Comparison of ENCODE assay signal across 28 cellular contexts in genomic region chr1:5686925-5687706, GRCh38.
"Had no signal": no experiment of that assay in that cellular context is flagged by ENCODE, and none has a peak within 500 bp of the region (broad histone marks: within the 10 kb centered on the region; RNA-seq: fewer than 3 reads in every experiment).

No MANE protein-coding gene starts in this region.

- H3K9me3 ChIP-seq: esophagus muscularis mucosa, heart right ventricle, psoas muscle, uterus had no signal

- H3K27me3 ChIP-seq: foreskin keratinocyte, uterus had no signal

- ATAC-seq: foreskin keratinocyte; heart right ventricle; naive thymus-derived CD4-positive, alpha-beta T cell; psoas muscle; stimulated activated memory B cell treated with anti-CD40 and anti-IgM and Interleukin-4, amounts not matched to agents 10 μg/mL and 1 μg/mL and 100 μg/mL, for 72 hours; stimulated activated naive CD8-positive, alpha-beta T cell treated with anti-CD3 and anti-CD28 coated beads, Interleukin-15, amount 100 ng/mL, for 72 hours had no signal

- H3K9ac ChIP-seq: parathyroid adenoma had no signal

- H3K4me3 ChIP-seq: esophagus muscularis mucosa, heart right ventricle, psoas muscle, smooth muscle cell, uterus had no signal

- H3K79me2 ChIP-seq: parathyroid adenoma had no signal

- H3K4me2 ChIP-seq: smooth muscle cell had no signal

- H3K4me1 ChIP-seq: heart right ventricle, parathyroid adenoma, psoas muscle, uterus had no signal

- H2AFZ ChIP-seq: parathyroid adenoma had no signal

- H3K4me3 Mint-ChIP-seq: activated naive CD4-positive, alpha-beta T cell treated with anti-CD3 and anti-CD28 coated beads, Interleukin-2, amount 10 ng/mL, durations not matched to agents 7 days and 5 days; dendritic cell treated with granulocyte-macrophage colony-stimulating factor and Interleukin-4, amounts not matched to agents 40 ng/mL and 50 ng/mL, for 4 days; naive thymus-derived CD4-positive, alpha-beta T cell; stimulated activated memory B cell treated with anti-CD40 and anti-IgM and Interleukin-4, amounts not matched to agents 10 μg/mL and 1 μg/mL and 100 μg/mL, for 72 hours; stimulated activated naive CD8-positive, alpha-beta T cell treated with anti-CD3 and anti-CD28 coated beads, Interleukin-15, amount 100 ng/mL, for 72 hours; T-helper 2 cell treated with Interferon-gamma antibody and Interleukin-4, amounts not matched to agents 5 μg/mL and 100 μg/mL, for 36 hours; type B pancreatic cell had no signal

- H3K36me3 ChIP-seq: esophagus muscularis mucosa, heart right ventricle, uterus had no signal

- H3K4me1 Mint-ChIP-seq: activated naive CD4-positive, alpha-beta T cell treated with anti-CD3 and anti-CD28 coated beads, Interleukin-2, amount 10 ng/mL, durations not matched to agents 7 days and 5 days; stimulated activated memory B cell treated with anti-CD40 and anti-IgM and Interleukin-4, amounts not matched to agents 10 μg/mL and 1 μg/mL and 100 μg/mL, for 72 hours; stimulated activated naive CD8-positive, alpha-beta T cell treated with anti-CD3 and anti-CD28 coated beads, Interleukin-15, amount 100 ng/mL, for 72 hours had no signal

- H3K27ac ChIP-seq: esophagus muscularis mucosa, foreskin keratinocyte, heart right ventricle, parathyroid adenoma, psoas muscle, uterus had no signal

- H3K9me3 Mint-ChIP-seq: activated naive CD4-positive, alpha-beta T cell treated with anti-CD3 and anti-CD28 coated beads, Interleukin-2, amount 10 ng/mL, durations not matched to agents 7 days and 5 days; dendritic cell treated with granulocyte-macrophage colony-stimulating factor and Interleukin-4, amounts not matched to agents 40 ng/mL and 50 ng/mL, for 4 days; T-helper 2 cell treated with Interferon-gamma antibody and Interleukin-4, amounts not matched to agents 5 μg/mL and 100 μg/mL, for 36 hours; type B pancreatic cell had no signal

- H3K36me3 Mint-ChIP-seq: activated naive CD4-positive, alpha-beta T cell treated with anti-CD3 and anti-CD28 coated beads, Interleukin-2, amount 10 ng/mL, durations not matched to agents 7 days and 5 days; naive thymus-derived CD4-positive, alpha-beta T cell; stimulated activated memory B cell treated with anti-CD40 and anti-IgM and Interleukin-4, amounts not matched to agents 10 μg/mL and 1 μg/mL and 100 μg/mL, for 72 hours; type B pancreatic cell had no signal

- DNase-seq: activated CD4-positive, alpha-beta T cell treated with anti-CD3 and anti-CD28 coated beads for 4 hours; activated CD4-positive, alpha-beta T cell treated with anti-CD3 and anti-CD28 coated beads, Interleukin-2, amount 50 U/mL, for 4 hours; activated effector memory CD4-positive, alpha-beta T cell treated with Interleukin-2 at 50 U/mL for 16 hours; activated naive CD4-positive, alpha-beta T cell treated with anti-CD3 and anti-CD28 coated beads, Interleukin-2, amount 10 ng/mL, durations not matched to agents 7 days and 5 days; activated T-cell treated with anti-CD3 and anti-CD28 coated beads for 4 hours; amygdala; central memory CD4-positive, alpha-beta T cell; foreskin keratinocyte; heart right ventricle; islet precursor cell; left colon; mammary epithelial cell; midbrain; naive thymus-derived CD4-positive, alpha-beta T cell; occipital lobe; psoas muscle; stimulated activated CD4-positive, alpha-beta T cell treated with anti-CD3 and anti-CD28 coated beads, Interleukin-1b, Interleukin-23, amount 100 ng/mL, for 48 hours; stimulated activated CD4-positive, alpha-beta T cell treated with anti-CD3 and anti-CD28 coated beads, Interleukin-4, amount 100 ng/mL, for 4 hours; stimulated activated CD8-positive, alpha-beta memory T cell treated with anti-CD3 and anti-CD28 coated beads, Interleukin-4, amount 100 ng/mL, for 48 hours; stimulated activated naive CD8-positive, alpha-beta T cell treated with anti-CD3 and anti-CD28 coated beads, Interleukin-15, amount 100 ng/mL, for 72 hours; uterus had no signal

- H3K27ac Mint-ChIP-seq: activated naive CD4-positive, alpha-beta T cell treated with anti-CD3 and anti-CD28 coated beads, Interleukin-2, amount 10 ng/mL, durations not matched to agents 7 days and 5 days; dendritic cell treated with granulocyte-macrophage colony-stimulating factor and Interleukin-4, amounts not matched to agents 40 ng/mL and 50 ng/mL, for 4 days; stimulated activated memory B cell treated with anti-CD40 and anti-IgM and Interleukin-4, amounts not matched to agents 10 μg/mL and 1 μg/mL and 100 μg/mL, for 72 hours; stimulated activated naive CD8-positive, alpha-beta T cell treated with anti-CD3 and anti-CD28 coated beads, Interleukin-15, amount 100 ng/mL, for 72 hours; T-helper 2 cell treated with Interferon-gamma antibody and Interleukin-4, amounts not matched to agents 5 μg/mL and 100 μg/mL, for 36 hours; type B pancreatic cell had no signal
